Comparison of ENCODE assay signal across 2 cellular contexts in the genomic region with DNA sequence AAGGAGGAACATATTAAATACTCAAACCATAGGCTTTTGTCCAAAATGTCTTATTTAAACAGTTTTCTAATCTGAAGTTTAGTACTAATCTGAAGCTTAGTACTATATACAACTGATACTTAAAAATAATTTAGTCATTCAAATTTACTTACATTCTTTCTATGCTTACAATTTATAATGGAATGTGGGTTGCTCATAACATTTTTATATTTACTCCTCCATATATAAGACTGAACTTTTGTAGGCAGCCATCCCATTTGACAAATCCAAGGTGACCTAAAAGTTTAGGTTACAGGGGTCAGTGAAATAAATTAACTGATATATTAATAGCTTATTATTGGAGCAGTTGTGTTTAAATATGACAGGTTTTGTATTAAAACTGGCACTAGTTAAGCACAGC.
TF ChIP-seq lines count a peak whose summit lies in the region.

No MANE protein-coding gene starts in this region.

TF ChIP-seq in IMR-90, 13 proteins besides CTCF, POLR2A, EP300 and RAD21:
- TF ChIP-seq MXI1 (IDR thresholded peaks at IDR 0.05; ENCODE audit: borderline replicate concordance, low read depth, low read length) (no peak), CHD1 (IDR thresholded peaks at IDR 0.05; ENCODE audit: low read depth, low read length) (no peak), MAFK (IDR thresholded peaks at IDR 0.05; ENCODE audit: low read depth, low read length) (no peak), RFX5 (IDR thresholded peaks at IDR 0.05; ENCODE audit: low read depth, low read length) (no peak), NFE2L2 (IDR thresholded peaks at IDR 0.05; ENCODE audit: low read depth, low read length) (no peak), USF2 (IDR thresholded peaks at IDR 0.05; ENCODE audit: low read depth, low read length) (no peak), RCOR1 (IDR thresholded peaks at IDR 0.05; ENCODE audit: insufficient replicate concordance, low read length) (no peak), FOS (IDR thresholded peaks at IDR 0.05; ENCODE audit: low read depth, low read length) (no peak), MAZ (IDR thresholded peaks at IDR 0.05; ENCODE audit: borderline replicate concordance, low read depth, low read length) (no peak), SMC3 (IDR thresholded peaks at IDR 0.05; ENCODE audit: low read depth, low read length) (no peak), CEBPB (IDR thresholded peaks at IDR 0.05; ENCODE audit: low read depth, low read length) (no peak), BHLHE40 (IDR thresholded peaks at IDR 0.05; ENCODE audit: low read depth, low read length) (no peak)
- TF ChIP-seq, protein P1, sequence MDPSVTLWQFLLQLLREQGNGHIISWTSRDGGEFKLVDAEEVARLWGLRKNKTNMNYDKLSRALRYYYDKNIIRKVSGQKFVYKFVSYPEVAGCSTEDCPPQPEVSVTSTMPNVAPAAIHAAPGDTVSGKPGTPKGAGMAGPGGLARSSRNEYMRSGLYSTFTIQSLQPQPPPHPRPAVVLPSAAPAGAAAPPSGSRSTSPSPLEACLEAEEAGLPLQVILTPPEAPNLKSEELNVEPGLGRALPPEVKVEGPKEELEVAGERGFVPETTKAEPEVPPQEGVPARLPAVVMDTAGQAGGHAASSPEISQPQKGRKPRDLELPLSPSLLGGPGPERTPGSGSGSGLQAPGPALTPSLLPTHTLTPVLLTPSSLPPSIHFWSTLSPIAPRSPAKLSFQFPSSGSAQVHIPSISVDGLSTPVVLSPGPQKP (IDR thresholded peaks at IDR 0.05; ENCODE audit: borderline replicate concordance, low read depth, low read length), result no peak
TF ChIP-seq in IMR-90: peak in this region for 0.

TF ChIP-seq in WTC11, 78 proteins besides CTCF, POLR2A, EP300 and RAD21:
- TF ChIP-seq FOXJ3 (CRISPR knock-in tag; IDR thresholded peaks at IDR 0.05; ENCODE audit: borderline replicate concordance) (no peak), GTF2I (CRISPR knock-in tag; conservative IDR thresholded peaks at IDR 0.05) (no peak), ZBTB21 (CRISPR knock-in tag; IDR thresholded peaks at IDR 0.05; ENCODE audit: borderline replicate concordance) (no peak), HMGA2 (CRISPR knock-in tag; IDR thresholded peaks at IDR 0.05) (no peak), ZSCAN18 (CRISPR knock-in tag; IDR thresholded peaks at IDR 0.05) (no peak), ZNF232 (CRISPR knock-in tag; IDR thresholded peaks at IDR 0.05) (no peak), TEAD1 (CRISPR knock-in tag; IDR thresholded peaks at IDR 0.05) (no peak), E2F4 (CRISPR knock-in tag; IDR thresholded peaks at IDR 0.05; ENCODE audit: borderline replicate concordance, low read depth) (no peak), RELA (CRISPR knock-in tag; IDR thresholded peaks at IDR 0.05; ENCODE audit: borderline replicate concordance) (no peak), NR3C1 (CRISPR knock-in tag; conservative IDR thresholded peaks at IDR 0.05; ENCODE audit: low read depth) (no peak), TEAD4 (CRISPR knock-in tag; IDR thresholded peaks at IDR 0.05) (no peak), FOXK1 (CRISPR knock-in tag; IDR thresholded peaks at IDR 0.05) (no peak), FOXP4 (CRISPR knock-in tag; IDR thresholded peaks at IDR 0.05) (no peak), JAZF1 (CRISPR knock-in tag; IDR thresholded peaks at IDR 0.05) (no peak)
